7 cellular contexts compared by ENCODE assay signal in the genomic region with DNA sequence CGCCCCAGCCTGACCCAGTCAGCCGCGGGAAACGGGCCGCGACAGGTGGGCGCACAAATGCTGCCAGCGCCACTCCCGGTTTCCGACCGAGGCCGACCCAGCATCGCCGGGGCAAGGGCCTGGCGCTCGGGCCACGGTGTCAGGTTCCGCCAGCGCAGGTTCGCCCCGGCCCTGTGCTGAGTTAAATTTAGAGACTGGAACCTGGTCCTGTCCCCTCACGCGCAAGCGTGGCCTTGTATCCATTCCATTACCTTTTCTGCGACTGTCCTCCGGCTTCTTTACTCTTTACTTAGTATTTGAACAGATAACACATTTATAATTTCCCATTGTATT. TPM values are rescaled to one million over a fixed set of nuclear protein-coding genes. Genes with fewer than 3 reads are reported as not detected.
DNase-seq lines count a peak whose midpoint lies in the region; ATAC-seq and TF ChIP-seq lines count a peak whose summit lies in the region.
"Had no signal": no experiment of that assay in that cellular context is flagged by ENCODE, and none has a peak within 500 bp of the region (broad histone marks: within the 10 kb centered on the region; RNA-seq: fewer than 3 reads in every experiment).

No MANE protein-coding gene starts in this region.

- H3K27me3 Mint-ChIP-seq in CD8-positive, alpha-beta T cell (ENCODE audit: low read depth): peaks cover 14% of the 10 kb centered on the region
- H3K27me3 Mint-ChIP-seq in activated T-helper 17 cell treated with anti-CD3 and anti-CD28 coated beads, Interleukin-2, amount 50 U/mL, for 72 hours: peaks cover 5% of the 10 kb centered on the region

- H3K27me3 ChIP-seq in CD8-positive, alpha-beta T cell (ENCODE audit: insufficient read depth, low read length): no peaks in the 10 kb centered on the region

- H3K36me3 ChIP-seq in CD8-positive, alpha-beta T cell (ENCODE audit: insufficient read depth, low read length): no peaks in the 10 kb centered on the region
- no peaks in the 10 kb centered on the region for H3K36me3 ChIP-seq in mesodermal cell (ENCODE audit: control insufficient read depth, insufficient read depth, low read length)

- H3K4me3 ChIP-seq in CD8-positive, alpha-beta T cell (ENCODE audit: low read depth, low read length): peak overlapping the region; percentile 71
- H3K4me3 ChIP-seq in mesodermal cell (ENCODE audit: extremely low read depth, insufficient read depth, low read length, poor library complexity, severe bottlenecking): peak overlapping the region; percentile 56

- WGBS in mesodermal cell (ENCODE audit: insufficient coverage in 2 of 2), 2 experiments: 3% methylated on average over 18 to 20 of the region's 26 CpGs

- H3K27ac ChIP-seq in CD8-positive, alpha-beta T cell (ENCODE audit: low read depth, low read length): no peak overlapping the region
- H3K27ac ChIP-seq in mesodermal cell (ENCODE audit: low read depth, low read length, severe bottlenecking): no peak overlapping the region

- peaks cover 26% of the 10 kb centered on the region for H3K4me1 ChIP-seq in CD8-positive, alpha-beta T cell (ENCODE audit: insufficient read depth, low read length)
- peaks cover 7% of the 10 kb centered on the region for H3K4me1 ChIP-seq in mesodermal cell (ENCODE audit: control insufficient read depth, insufficient read depth, low read length, poor library complexity, severe bottlenecking)

- DNase-seq in CD8-positive, alpha-beta T cell: no peak
- DNase-seq in NCI-H526 treated with DMSO at 0.1 percent for 48 hours (lab: John Stamatoyannopoulos, UW) (no peak), NCI-H446 treated with DMSO at 0.1 percent for 48 hours (lab: John Stamatoyannopoulos, UW) (no peak), NCI-H2171 (lab: John Stamatoyannopoulos, UW) (no peak)

- POLR2A ChIA-PET in CD8-positive, alpha-beta T cell (lab: Charles Lee): interaction anchor here (4.6 to 8.2 kb wide), 2 partner anchors 15 to 56 kb away, joined by 38 to 158 read pairs; a partner anchor contains a TSS

- no peak overlapping the region for H3K27ac Mint-ChIP-seq in CD8-positive, alpha-beta T cell
- H3K27ac Mint-ChIP-seq in activated T-helper 17 cell treated with anti-CD3 and anti-CD28 coated beads, Interleukin-2, amount 50 U/mL, for 72 hours: peak overlapping the region; percentile 100

- H3K4me1 Mint-ChIP-seq in CD8-positive, alpha-beta T cell (ENCODE audit: low read depth): peaks cover 23% of the 10 kb centered on the region
- peaks cover 25% of the 10 kb centered on the region for H3K4me1 Mint-ChIP-seq in activated T-helper 17 cell treated with anti-CD3 and anti-CD28 coated beads, Interleukin-2, amount 50 U/mL, for 72 hours

- no peaks in the 10 kb centered on the region for H3K9me3 ChIP-seq in CD8-positive, alpha-beta T cell (ENCODE audit: low read length)
- H3K9me3 ChIP-seq in mesodermal cell (ENCODE audit: control insufficient read depth, low read length): no peaks in the 10 kb centered on the region

- peak overlapping the region; percentile 88 for H3K4me3 Mint-ChIP-seq in CD8-positive, alpha-beta T cell
- peak overlapping the region; percentile 87 for H3K4me3 Mint-ChIP-seq in activated T-helper 17 cell treated with anti-CD3 and anti-CD28 coated beads, Interleukin-2, amount 50 U/mL, for 72 hours

- CTCF ChIA-PET in CD8-positive, alpha-beta T cell (lab: Charles Lee): no interaction called here

- no peak for ATAC-seq in CD8-positive, alpha-beta T cell
- no peak for ATAC-seq in activated T-helper 17 cell treated with anti-CD3 and anti-CD28 coated beads, Interleukin-2, amount 50 U/mL, for 72 hours (replicated peaks)

- H3K9me3 Mint-ChIP-seq in CD8-positive, alpha-beta T cell: no peaks in the 10 kb centered on the region
- no peaks in the 10 kb centered on the region for H3K9me3 Mint-ChIP-seq in activated T-helper 17 cell treated with anti-CD3 and anti-CD28 coated beads, Interleukin-2, amount 50 U/mL, for 72 hours

- peaks cover 6% of the 10 kb centered on the region for H3K36me3 Mint-ChIP-seq in CD8-positive, alpha-beta T cell
- peaks cover 26% of the 10 kb centered on the region for H3K36me3 Mint-ChIP-seq in activated T-helper 17 cell treated with anti-CD3 and anti-CD28 coated beads, Interleukin-2, amount 50 U/mL, for 72 hours (ENCODE audit: low read depth)

- intact Hi-C loops in CD8-positive, alpha-beta T cell (cut with DNase I, micrococcal nuclease): no loop called here

- TF ChIP-seq CTCF in CD8-positive, alpha-beta T cell (IDR thresholded peaks at IDR 0.05): no peak

RNA-seq across cellular contexts. Expression of a gene that starts 0.4 kb away (rescaled TPM):
- under 1 TPM; 0.72 to 0.95 TPM for total RNA-seq in CD8-positive, alpha-beta T cell
- total RNA-seq in activated T-helper 17 cell treated with anti-CD3 and anti-CD28 coated beads, Interleukin-2, amount 50 U/mL, for 72 hours: 1 to 10 TPM; 2.7 to 5.9 TPM
- 0.37 TPM for polyA plus RNA-seq in mesodermal cell (2013, experiment 1 of 2)
- not detected for polyA plus RNA-seq in mesodermal cell (2013, experiment 2 of 2)

RNA-seq across cellular contexts. Expression of a gene that starts 17.7 kb away (rescaled TPM):
- 10 to 100 TPM; 20.9 to 22.2 TPM for total RNA-seq in CD8-positive, alpha-beta T cell
- total RNA-seq in activated T-helper 17 cell treated with anti-CD3 and anti-CD28 coated beads, Interleukin-2, amount 50 U/mL, for 72 hours: 10 to 100 TPM; 27.1 to 30.8 TPM
- polyA plus RNA-seq in mesodermal cell (2013, experiment 1 of 2): 16.0 TPM
- 16.1 TPM for polyA plus RNA-seq in mesodermal cell (2013, experiment 2 of 2)

RNA-seq across cellular contexts. Expression of a gene that starts 38.3 kb away (rescaled TPM):
- total RNA-seq in CD8-positive, alpha-beta T cell: 1,000 to 10,000 TPM; 2,370 to 2,438 TPM
- total RNA-seq in activated T-helper 17 cell treated with anti-CD3 and anti-CD28 coated beads, Interleukin-2, amount 50 U/mL, for 72 hours: 1,000 to 10,000 TPM; 2,150 to 2,706 TPM
- polyA plus RNA-seq in mesodermal cell (2013, experiment 1 of 2): 2,439 TPM
- 2,115 TPM for polyA plus RNA-seq in mesodermal cell (2013, experiment 2 of 2)

RNA-seq across cellular contexts. Expression of a gene that starts 55.6 kb away (rescaled TPM):
- total RNA-seq in CD8-positive, alpha-beta T cell: 10 to 100 TPM; 23.7 to 28.8 TPM
- 10 to 100 TPM; 14.3 to 19.4 TPM for total RNA-seq in activated T-helper 17 cell treated with anti-CD3 and anti-CD28 coated beads, Interleukin-2, amount 50 U/mL, for 72 hours
- polyA plus RNA-seq in mesodermal cell (2013, experiment 1 of 2): 3.9 TPM
- 3.8 TPM for polyA plus RNA-seq in mesodermal cell (2013, experiment 2 of 2)

RNA-seq across cellular contexts. Expression of a gene that starts 58.0 kb away (rescaled TPM):
- total RNA-seq in CD8-positive, alpha-beta T cell: not detected
- total RNA-seq in activated T-helper 17 cell treated with anti-CD3 and anti-CD28 coated beads, Interleukin-2, amount 50 U/mL, for 72 hours: not detected
- not detected for polyA plus RNA-seq in mesodermal cell (2013, experiment 1 of 2)
- not detected for polyA plus RNA-seq in mesodermal cell (2013, experiment 2 of 2)
- total RNA-seq: subcutaneous adipose tissue had no signal
